Comparison of ENCODE assay signal across 8 cellular contexts in genomic region chr5:14145356-14146334, GRCh38. TPM values are rescaled to one million over a fixed set of nuclear protein-coding genes. Genes with fewer than 3 reads are reported as not detected.
DNase-seq lines count a peak whose midpoint lies in the region; ATAC-seq and TF ChIP-seq lines count a peak whose summit lies in the region.

No MANE protein-coding gene starts in this region.

- H3K36me3 Mint-ChIP-seq in CD8-positive, alpha-beta T cell, result no peaks in the 10 kb centered on the region

- peaks cover 3% of the 10 kb centered on the region for H3K27me3 ChIP-seq in CD8-positive, alpha-beta T cell (ENCODE audit: insufficient read depth, low read length)
- H3K27me3 ChIP-seq in Panc1 (ENCODE audit: control insufficient read depth, insufficient read depth, low read length), result no peaks in the 10 kb centered on the region
- no peaks in the 10 kb centered on the region for H3K27me3 ChIP-seq in esophagus muscularis mucosa
- H3K27me3 ChIP-seq in neutrophil, result peaks cover 52% of the 10 kb centered on the region

- peaks cover 11% of the 10 kb centered on the region for H3K4me1 Mint-ChIP-seq in CD8-positive, alpha-beta T cell (ENCODE audit: low read depth)

- 26% methylated on average over 14 of the region's 15 CpGs for WGBS in esophagus muscularis mucosa

- TF ChIP-seq POLR2A in esophagus muscularis mucosa (IDR thresholded peaks at IDR 0.05; ENCODE audit: low read depth), result no peak

- no peak for DNase-seq in CD8-positive, alpha-beta T cell
- DNase-seq in Panc1 (ENCODE audit: low read depth, low spot score) (no peak), esophagus muscularis mucosa (ENCODE audit: extremely low spot score) (no peak), superior temporal gyrus (ENCODE audit: extremely low spot score) (no peak), activated gamma-delta T cell treated with Interleukin-2 at 50 U/mL for 16 hours (no peak)
- no peak for DNase-seq in stimulated activated CD8-positive, alpha-beta memory T cell treated with anti-CD3 and anti-CD28 coated beads, Interleukin-4, amount 100 ng/mL, for 48 hours
- no peak for DNase-seq in activated CD4-positive, CD25-positive, alpha-beta regulatory T cell (lab: John Stamatoyannopoulos, UW)

- TF ChIP-seq CTCF in CD8-positive, alpha-beta T cell (IDR thresholded peaks at IDR 0.05), result no peak
- TF ChIP-seq CTCF in Panc1 (IDR thresholded peaks at IDR 0.05) (no peak), esophagus muscularis mucosa (IDR thresholded peaks at IDR 0.05) (no peak), neutrophil (IDR thresholded peaks at IDR 0.05) (no peak)

- POLR2A ChIA-PET in CD8-positive, alpha-beta T cell (lab: Charles Lee), result no interaction called here
- POLR2A ChIA-PET in Panc1 (lab: Charles Lee), result interaction anchor here (0.6 to 1.3 kb wide), 24 partner anchors 9 to 206 kb away, joined by 3 to 29 read pairs (median 5); no protein-coding TSS in a partner anchor

- intact Hi-C loops in CD8-positive, alpha-beta T cell (cut with DNase I, micrococcal nuclease), result loop anchor here (10.0 kb wide), 3 partner anchors 439 to 849 kb away; partner anchors contain the start of genes OTULINL (in 2 of the 2) and OTULIN (in 1 of the 2)
- intact Hi-C loops in Panc1 (cut with micrococcal nuclease; ENCODE audit: unreplicated experiment), result loop anchor here (5.0 kb wide), 2 partner anchors 47 to 158 kb away; no protein-coding TSS in a partner anchor
- intact Hi-C loops in esophagus muscularis mucosa (cut with DNase I), result loop anchor here (2.0 to 5.0 kb wide), 2 partner anchors 37 to 123 kb away; no protein-coding TSS in a partner anchor

- TF ChIP-seq EP300 in esophagus muscularis mucosa (IDR thresholded peaks at IDR 0.05), result no peak

- no peak for ATAC-seq in CD8-positive, alpha-beta T cell
- peak; percentile 41 for ATAC-seq in Panc1

- peaks cover 13% of the 10 kb centered on the region for H3K4me1 ChIP-seq in CD8-positive, alpha-beta T cell (ENCODE audit: insufficient read depth, low read length)
- peaks cover 52% of the 10 kb centered on the region for H3K4me1 ChIP-seq in Panc1 (ENCODE audit: control insufficient read depth, insufficient read depth, low read length)
- peaks cover 56 to 65% (median 62%) of the 10 kb centered on the region in 4 donors for H3K4me1 ChIP-seq in esophagus muscularis mucosa
- peaks cover 18 to 21% of the 10 kb centered on the region in 2 experiments for H3K4me1 ChIP-seq in neutrophil (ENCODE audit: control insufficient read depth in 1 of 2, insufficient read depth in 1 of 2, low read depth in 1 of 2, low read length in 1 of 2)

- no peak overlapping the region for H3K27ac ChIP-seq in CD8-positive, alpha-beta T cell (ENCODE audit: low read depth, low read length)
- peak overlapping the region; percentile 99 for H3K27ac ChIP-seq in Panc1 (ENCODE audit: low read length)
- peak overlapping the region; percentile 97 to 98 (median 98) for H3K27ac ChIP-seq in esophagus muscularis mucosa (replicated peaks in 1 of 4)
- H3K27ac ChIP-seq in neutrophil, result no peak overlapping the region

- no TSS peak for BruUV-seq in Panc1 (replicated peaks; lab: Mats Ljungman, UMichigan)

- no peaks in the 10 kb centered on the region for H3K9me3 ChIP-seq in CD8-positive, alpha-beta T cell (ENCODE audit: low read length)
- H3K9me3 ChIP-seq in Panc1 (ENCODE audit: control insufficient read depth, insufficient read depth, low read depth, low read length), result no peaks in the 10 kb centered on the region
- H3K9me3 ChIP-seq in esophagus muscularis mucosa, result no peaks in the 10 kb centered on the region
- no peaks in the 10 kb centered on the region for H3K9me3 ChIP-seq in neutrophil

- CTCF ChIA-PET in CD8-positive, alpha-beta T cell (lab: Charles Lee), result no interaction called here
- CTCF ChIA-PET in Panc1 (lab: Charles Lee), result interaction anchor here (0.6 to 1.4 kb wide), 5 partner anchors 45 to 157 kb away, joined by 3 to 7 read pairs (median 3); no protein-coding TSS in a partner anchor

- H3K27me3 Mint-ChIP-seq in CD8-positive, alpha-beta T cell (ENCODE audit: low read depth), result peaks cover 31% of the 10 kb centered on the region

- no peak overlapping the region for H3K27ac Mint-ChIP-seq in CD8-positive, alpha-beta T cell

- H3K36me3 ChIP-seq in CD8-positive, alpha-beta T cell (ENCODE audit: insufficient read depth, low read length), result no peaks in the 10 kb centered on the region
- H3K36me3 ChIP-seq in Panc1 (ENCODE audit: control insufficient read depth, insufficient read depth, low read length) (peaks cover 3% of the 10 kb centered on the region), esophagus muscularis mucosa (no peaks in the 10 kb centered on the region), neutrophil (no peaks in the 10 kb centered on the region)

- H3K9me3 Mint-ChIP-seq in CD8-positive, alpha-beta T cell, result no peaks in the 10 kb centered on the region

- in situ Hi-C loops in Panc1 (cut with HindIII; ENCODE audit: low pct_unique_long_range_greater_than_20kb, low sequenced_read_pairs), result no loop called here

- peak overlapping the region; percentile 77 for H3K4me3 Mint-ChIP-seq in CD8-positive, alpha-beta T cell

- peak overlapping the region; percentile 60 for H3K4me3 ChIP-seq in CD8-positive, alpha-beta T cell (ENCODE audit: low read depth, low read length)
- H3K4me3 ChIP-seq in Panc1 (ENCODE audit: low read depth in 2 of 2, low read length in 2 of 2) (peak overlapping the region; percentile 74 to 89), esophagus muscularis mucosa (peak overlapping the region; percentile 73 to 95 (median 78)), neutrophil (ENCODE audit: low read depth in 1 of 2, low read length in 1 of 2) (peak overlapping the region; percentile 59 to 75)

RNA-seq across cellular contexts. Expression of gene TRIO, which starts 2.5 kb away (rescaled TPM):
- 1 to 10 TPM; 3.4 to 6.5 TPM for total RNA-seq in CD8-positive, alpha-beta T cell
- total RNA-seq in Panc1 (2021; ENCODE audit: unreplicated experiment) (349 TPM), esophagus muscularis mucosa (100 to 1,000 TPM; 112 to 155 (median 145) TPM)
- polyA plus RNA-seq in Panc1 (2012; ENCODE audit: insufficient read length), result 213 TPM

Comparison
In these comparisons a context has a peak if more than half of its experiments do, and no peak if none do; other contexts are left out.
1. H3K27ac ChIP-seq: peak in Panc1 (single experiment) and esophagus muscularis mucosa (4 of 4); none in CD8-positive, alpha-beta T cell (single experiment) and neutrophil (single experiment).
2. RNA of gene TRIO, which starts 2.5 kb away (total RNA-seq): 349 TPM in Panc1 (single experiment) and 112 to 155 TPM in esophagus muscularis mucosa; 3.4 to 6.5 TPM in CD8-positive, alpha-beta T cell; every median in the first group is over 10 times any median in the second.
3. Peak in every context shown above with its lines, with median percentiles within 50 percentile points of each other: H3K4me3 ChIP-seq.